ENCODE assay signal across 1 cellular context in the genomic region with DNA sequence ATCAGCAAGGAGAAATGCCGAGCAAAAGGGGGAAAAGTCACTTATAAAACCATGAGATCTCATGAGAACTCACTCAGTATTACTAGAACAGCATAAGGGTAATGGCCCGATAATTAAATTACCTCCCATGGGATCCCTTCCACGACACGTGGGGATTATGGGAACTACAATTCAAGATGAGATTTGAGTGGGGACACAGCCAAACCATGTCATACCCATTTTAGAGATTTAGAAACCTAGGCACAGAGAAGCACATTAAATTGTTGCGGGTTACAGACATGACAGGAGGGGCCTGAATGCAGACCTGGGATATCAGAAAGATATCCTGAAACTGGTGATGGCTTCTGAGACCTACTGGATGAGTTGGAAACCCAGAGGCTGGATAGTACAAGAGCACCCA.
TF ChIP-seq lines count a peak whose summit lies in the region.

No MANE protein-coding gene starts in this region.

TF ChIP-seq in IMR-90, 13 proteins besides CTCF, POLR2A, EP300 and RAD21:
- no peak for TF ChIP-seq FOS (IDR thresholded peaks at IDR 0.05; ENCODE audit: low read depth, low read length)
- TF ChIP-seq CHD1 (IDR thresholded peaks at IDR 0.05; ENCODE audit: low read depth, low read length): no peak
- TF ChIP-seq NFE2L2 (IDR thresholded peaks at IDR 0.05; ENCODE audit: low read depth, low read length): no peak
